ENCODE assay signal across 3 cellular contexts in genomic region chr15:55802600-55803376, GRCh38.
TF ChIP-seq lines count a peak whose summit lies in the region.

No MANE protein-coding gene starts in this region.

TF ChIP-seq in GM23338, 12 proteins besides CTCF, POLR2A, EP300 and RAD21 (continues in another document):
- TF ChIP-seq ZNF114 (CRISPR knock-in tag; IDR thresholded peaks at IDR 0.05), result no peak
- no peak for TF ChIP-seq STAT1 (IDR thresholded peaks at IDR 0.05; ENCODE audit: unreplicated experiment)
- TF ChIP-seq EZH2phosphoT487 (IDR thresholded peaks at IDR 0.05; ENCODE audit: unreplicated experiment), result no peak
- no peak for TF ChIP-seq REST (IDR thresholded peaks at IDR 0.05; ENCODE audit: unreplicated experiment)

TF ChIP-seq in IMR-90, 13 proteins besides CTCF, POLR2A, EP300 and RAD21:
- TF ChIP-seq USF2 (IDR thresholded peaks at IDR 0.05; ENCODE audit: low read depth, low read length) (no peak), FOS (IDR thresholded peaks at IDR 0.05; ENCODE audit: low read depth, low read length) (no peak), MAZ (IDR thresholded peaks at IDR 0.05; ENCODE audit: borderline replicate concordance, low read depth, low read length) (no peak), ELK1 (IDR thresholded peaks at IDR 0.05; ENCODE audit: borderline replicate concordance, low read depth, low read length) (no peak), MXI1 (IDR thresholded peaks at IDR 0.05; ENCODE audit: borderline replicate concordance, low read depth, low read length) (no peak), SMC3 (IDR thresholded peaks at IDR 0.05; ENCODE audit: low read depth, low read length) (no peak), CEBPB (IDR thresholded peaks at IDR 0.05; ENCODE audit: low read depth, low read length) (no peak), MAFK (IDR thresholded peaks at IDR 0.05; ENCODE audit: low read depth, low read length) (no peak), CHD1 (IDR thresholded peaks at IDR 0.05; ENCODE audit: low read depth, low read length) (no peak)

TF ChIP-seq in SK-N-SH, 30 proteins besides CTCF, POLR2A, EP300 and RAD21:
- TF ChIP-seq SMC3 (IDR thresholded peaks at IDR 0.05; ENCODE audit: low read depth, low read length), result no peak
- peak; percentile 67 for TF ChIP-seq GATA2 (CRISPR knock-in tag; IDR thresholded peaks at IDR 0.05)
- 0 out of 2 replicates have a peak, but pooled peaks have one; percentile 36 for TF ChIP-seq RCOR1 (IDR thresholded peaks at IDR 0.05; ENCODE audit: low read length)
